ENCODE assay signal across 17 cellular contexts in genomic region chr17:74148901-74149596, GRCh38.
"Had no signal": no experiment of that assay in that cellular context is flagged by ENCODE, and none has a peak within 500 bp of the region (broad histone marks: within the 10 kb centered on the region; RNA-seq: fewer than 3 reads in every experiment).

No MANE protein-coding gene starts in this region.

- H3K4me3 Mint-ChIP-seq: dendritic cell treated with granulocyte-macrophage colony-stimulating factor and Interleukin-4, amounts not matched to agents 40 ng/mL and 50 ng/mL, for 4 days; naive thymus-derived CD4-positive, alpha-beta T cell; nephron progenitor cell had no signal

- H3K4me1 ChIP-seq: heart left ventricle, stomach had no signal

- H3K9me3 ChIP-seq: neutrophil had no signal

- H3K4me3 ChIP-seq: heart left ventricle, stomach had no signal

- ATAC-seq: heart left ventricle; left colon; naive thymus-derived CD4-positive, alpha-beta T cell; right cardiac atrium had no signal

- DNase-seq: erythroblast; foreskin melanocyte; hippocampal formation; left colon; mammary epithelial cell; naive thymus-derived CD4-positive, alpha-beta T cell; nephron progenitor cell; right cardiac atrium; small intestine; stimulated activated CD4-positive, alpha-beta T cell treated with anti-CD3 and anti-CD28 coated beads, Interleukin-12 subunit alpha, Interleukin-12 subunit beta, amount 100 ng/mL, for 4 hours; stimulated activated naive CD4-positive, alpha-beta T cell; stomach; substantia nigra; trophoblast cell had no signal

- H3K27ac Mint-ChIP-seq: dendritic cell treated with granulocyte-macrophage colony-stimulating factor and Interleukin-4, amounts not matched to agents 40 ng/mL and 50 ng/mL, for 4 days; naive thymus-derived CD4-positive, alpha-beta T cell; nephron progenitor cell had no signal

- H3K36me3 ChIP-seq: heart left ventricle, neutrophil, stomach had no signal

- H3K27ac ChIP-seq: heart left ventricle, neutrophil, stomach had no signal
